1 cellular context compared by ENCODE assay signal in genomic region chr10:49679480-49679893, GRCh38.
TF ChIP-seq lines count a peak whose summit lies in the region.

A gene with protein sequence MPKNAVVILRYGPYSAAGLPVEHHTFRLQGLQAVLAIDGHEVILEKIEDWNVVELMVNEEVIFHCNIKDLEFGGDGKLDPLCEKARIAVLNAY (plus strand): TSS chr10:49679651. CDS start chr10:49679698, 47 bp downstream.

TF ChIP-seq in IMR-90, 13 proteins besides CTCF, POLR2A, EP300 and RAD21 (continued from another document):
- TF ChIP-seq MAFK (IDR thresholded peaks at IDR 0.05; ENCODE audit: low read depth, low read length) = no peak
